4 cellular contexts compared by ENCODE assay signal in the genomic region with DNA sequence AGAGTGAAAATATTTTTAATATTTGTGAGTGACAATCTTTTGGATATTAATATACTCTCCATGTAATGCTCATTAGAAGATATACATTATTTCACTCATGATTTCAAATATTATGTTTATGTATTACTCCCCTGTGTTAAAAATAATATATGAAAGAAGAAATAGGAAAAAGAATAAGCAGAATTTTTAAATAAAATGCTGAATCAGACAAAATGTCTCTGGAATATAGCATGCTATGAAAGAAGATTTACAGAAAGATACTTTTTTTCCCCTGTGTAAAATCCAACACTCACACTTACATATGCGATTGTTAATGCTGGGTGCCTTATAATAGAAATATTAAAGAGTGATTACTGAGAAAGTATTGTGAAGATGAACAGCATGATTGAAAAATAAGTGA.
TF ChIP-seq lines count a peak whose summit lies in the region.

No MANE protein-coding gene starts in this region.

TF ChIP-seq in HepG2, 621 proteins besides CTCF, POLR2A, EP300 and RAD21:
- no peak for TF ChIP-seq U2AF2 (IDR thresholded peaks at IDR 0.05; ENCODE audit: low read depth, low read length)
- no peak for TF ChIP-seq SAP130 (CRISPR knock-in tag; IDR thresholded peaks at IDR 0.05; ENCODE audit: low read depth)
- TF ChIP-seq ZFY (CRISPR knock-in tag; IDR thresholded peaks at IDR 0.05), result no peak
- peak; percentile 69; the same call in 1 of the 2 replicates for TF ChIP-seq MAFF (IDR thresholded peaks at IDR 0.05; ENCODE audit: low read depth, low read length)
- TF ChIP-seq, protein P1, sequence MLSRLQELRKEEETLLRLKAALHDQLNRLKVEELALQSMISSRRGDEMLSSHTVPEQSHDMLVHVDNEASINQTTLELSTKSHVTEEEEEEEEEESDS (CRISPR knock-in tag; IDR thresholded peaks at IDR 0.05; ENCODE audit: borderline replicate concordance), result no peak
- TF ChIP-seq, protein P2, sequence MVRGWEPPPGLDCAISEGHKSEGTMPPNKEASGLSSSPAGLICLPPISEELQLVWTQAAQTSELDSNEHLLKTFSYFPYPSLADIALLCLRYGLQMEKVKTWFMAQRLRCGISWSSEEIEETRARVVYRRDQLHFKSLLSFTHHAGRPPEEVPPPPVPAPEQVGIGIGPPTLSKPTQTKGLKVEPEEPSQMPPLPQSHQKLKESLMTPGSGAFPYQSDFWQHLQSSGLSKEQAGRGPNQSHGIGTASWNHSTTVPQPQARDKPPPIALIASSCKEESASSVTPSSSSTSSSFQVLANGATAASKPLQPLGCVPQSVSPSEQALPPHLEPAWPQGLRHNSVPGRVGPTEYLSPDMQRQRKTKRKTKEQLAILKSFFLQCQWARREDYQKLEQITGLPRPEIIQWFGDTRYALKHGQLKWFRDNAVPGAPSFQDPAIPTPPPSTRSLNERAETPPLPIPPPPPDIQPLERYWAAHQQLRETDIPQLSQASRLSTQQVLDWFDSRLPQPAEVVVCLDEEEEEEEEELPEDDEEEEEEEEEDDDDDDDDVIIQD (CRISPR knock-in tag; IDR thresholded peaks at IDR 0.05; ENCODE audit: low read depth), result no peak
- TF ChIP-seq GATAD1 (CRISPR knock-in tag; IDR thresholded peaks at IDR 0.05), result no peak
- TF ChIP-seq ZNF674 (CRISPR knock-in tag; IDR thresholded peaks at IDR 0.05; ENCODE audit: low read depth), result no peak
- TF ChIP-seq MAFK (conservative IDR thresholded peaks at IDR 0.05 in 1 of 2, IDR thresholded peaks at IDR 0.05 in 1 of 2; ENCODE audit: low read length in 2 of 2), result peak; percentile 36 to 85; a peak in 3 of 4 replicates
- TF ChIP-seq ZNF766 (CRISPR knock-in tag; IDR thresholded peaks at IDR 0.05; ENCODE audit: borderline replicate concordance), result no peak

TF ChIP-seq in A549, 52 proteins besides CTCF, POLR2A, EP300 and RAD21:
- TF ChIP-seq BHLHE40 (IDR thresholded peaks at IDR 0.05; ENCODE audit: low read depth, low read length), result no peak
- no peak for TF ChIP-seq EHF (CRISPR knock-in tag; IDR thresholded peaks at IDR 0.05)
- peak; percentile 51 for TF ChIP-seq MAFK (IDR thresholded peaks at IDR 0.05; ENCODE audit: partially characterized antibody)
TF ChIP-seq in A549: peak in this region for 1.

TF ChIP-seq in IMR-90, 13 proteins besides CTCF, POLR2A, EP300 and RAD21:
- TF ChIP-seq FOS (IDR thresholded peaks at IDR 0.05; ENCODE audit: low read depth, low read length), result no peak
- TF ChIP-seq, protein P3, sequence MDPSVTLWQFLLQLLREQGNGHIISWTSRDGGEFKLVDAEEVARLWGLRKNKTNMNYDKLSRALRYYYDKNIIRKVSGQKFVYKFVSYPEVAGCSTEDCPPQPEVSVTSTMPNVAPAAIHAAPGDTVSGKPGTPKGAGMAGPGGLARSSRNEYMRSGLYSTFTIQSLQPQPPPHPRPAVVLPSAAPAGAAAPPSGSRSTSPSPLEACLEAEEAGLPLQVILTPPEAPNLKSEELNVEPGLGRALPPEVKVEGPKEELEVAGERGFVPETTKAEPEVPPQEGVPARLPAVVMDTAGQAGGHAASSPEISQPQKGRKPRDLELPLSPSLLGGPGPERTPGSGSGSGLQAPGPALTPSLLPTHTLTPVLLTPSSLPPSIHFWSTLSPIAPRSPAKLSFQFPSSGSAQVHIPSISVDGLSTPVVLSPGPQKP (IDR thresholded peaks at IDR 0.05; ENCODE audit: borderline replicate concordance, low read depth, low read length), result no peak
- peak; percentile 57 for TF ChIP-seq MAFK (IDR thresholded peaks at IDR 0.05; ENCODE audit: low read depth, low read length)

TF ChIP-seq in K562, 482 proteins besides CTCF, POLR2A, EP300 and RAD21:
- TF ChIP-seq POLR2H (tag; IDR thresholded peaks at IDR 0.05; ENCODE audit: low read depth) (no peak), HNRNPK (IDR thresholded peaks at IDR 0.05; ENCODE audit: low read depth, low read length, poor library complexity, severe bottlenecking) (no peak), C11orf30 (IDR thresholded peaks at IDR 0.05; ENCODE audit: low read depth) (peak; percentile 39; the same call in 1 of the 2 replicates), ZNF316 (IDR thresholded peaks at IDR 0.05) (peak; percentile 55; the same call in 1 of the 2 replicates), NFE2L1 (tag; IDR thresholded peaks at IDR 0.05; ENCODE audit: borderline replicate concordance, low read depth) (no peak), ZBTB1 (CRISPR knock-in tag; IDR thresholded peaks at IDR 0.05; ENCODE audit: borderline replicate concordance, low read depth) (no peak)
- TF ChIP-seq, protein P4, sequence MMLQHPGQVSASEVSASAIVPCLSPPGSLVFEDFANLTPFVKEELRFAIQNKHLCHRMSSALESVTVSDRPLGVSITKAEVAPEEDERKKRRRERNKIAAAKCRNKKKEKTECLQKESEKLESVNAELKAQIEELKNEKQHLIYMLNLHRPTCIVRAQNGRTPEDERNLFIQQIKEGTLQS (IDR thresholded peaks at IDR 0.05), result no peak
- TF ChIP-seq, protein P4 (CRISPR knock-in tag; conservative IDR thresholded peaks at IDR 0.05), result no peak
- TF ChIP-seq, protein P5, sequence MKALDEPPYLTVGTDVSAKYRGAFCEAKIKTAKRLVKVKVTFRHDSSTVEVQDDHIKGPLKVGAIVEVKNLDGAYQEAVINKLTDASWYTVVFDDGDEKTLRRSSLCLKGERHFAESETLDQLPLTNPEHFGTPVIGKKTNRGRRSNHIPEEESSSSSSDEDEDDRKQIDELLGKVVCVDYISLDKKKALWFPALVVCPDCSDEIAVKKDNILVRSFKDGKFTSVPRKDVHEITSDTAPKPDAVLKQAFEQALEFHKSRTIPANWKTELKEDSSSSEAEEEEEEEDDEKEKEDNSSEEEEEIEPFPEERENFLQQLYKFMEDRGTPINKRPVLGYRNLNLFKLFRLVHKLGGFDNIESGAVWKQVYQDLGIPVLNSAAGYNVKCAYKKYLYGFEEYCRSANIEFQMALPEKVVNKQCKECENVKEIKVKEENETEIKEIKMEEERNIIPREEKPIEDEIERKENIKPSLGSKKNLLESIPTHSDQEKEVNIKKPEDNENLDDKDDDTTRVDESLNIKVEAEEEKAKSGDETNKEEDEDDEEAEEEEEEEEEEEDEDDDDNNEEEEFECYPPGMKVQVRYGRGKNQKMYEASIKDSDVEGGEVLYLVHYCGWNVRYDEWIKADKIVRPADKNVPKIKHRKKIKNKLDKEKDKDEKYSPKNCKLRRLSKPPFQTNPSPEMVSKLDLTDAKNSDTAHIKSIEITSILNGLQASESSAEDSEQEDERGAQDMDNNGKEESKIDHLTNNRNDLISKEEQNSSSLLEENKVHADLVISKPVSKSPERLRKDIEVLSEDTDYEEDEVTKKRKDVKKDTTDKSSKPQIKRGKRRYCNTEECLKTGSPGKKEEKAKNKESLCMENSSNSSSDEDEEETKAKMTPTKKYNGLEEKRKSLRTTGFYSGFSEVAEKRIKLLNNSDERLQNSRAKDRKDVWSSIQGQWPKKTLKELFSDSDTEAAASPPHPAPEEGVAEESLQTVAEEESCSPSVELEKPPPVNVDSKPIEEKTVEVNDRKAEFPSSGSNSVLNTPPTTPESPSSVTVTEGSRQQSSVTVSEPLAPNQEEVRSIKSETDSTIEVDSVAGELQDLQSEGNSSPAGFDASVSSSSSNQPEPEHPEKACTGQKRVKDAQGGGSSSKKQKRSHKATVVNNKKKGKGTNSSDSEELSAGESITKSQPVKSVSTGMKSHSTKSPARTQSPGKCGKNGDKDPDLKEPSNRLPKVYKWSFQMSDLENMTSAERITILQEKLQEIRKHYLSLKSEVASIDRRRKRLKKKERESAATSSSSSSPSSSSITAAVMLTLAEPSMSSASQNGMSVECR (CRISPR knock-in tag; IDR thresholded peaks at IDR 0.05), result no peak
- TF ChIP-seq, protein P6, sequence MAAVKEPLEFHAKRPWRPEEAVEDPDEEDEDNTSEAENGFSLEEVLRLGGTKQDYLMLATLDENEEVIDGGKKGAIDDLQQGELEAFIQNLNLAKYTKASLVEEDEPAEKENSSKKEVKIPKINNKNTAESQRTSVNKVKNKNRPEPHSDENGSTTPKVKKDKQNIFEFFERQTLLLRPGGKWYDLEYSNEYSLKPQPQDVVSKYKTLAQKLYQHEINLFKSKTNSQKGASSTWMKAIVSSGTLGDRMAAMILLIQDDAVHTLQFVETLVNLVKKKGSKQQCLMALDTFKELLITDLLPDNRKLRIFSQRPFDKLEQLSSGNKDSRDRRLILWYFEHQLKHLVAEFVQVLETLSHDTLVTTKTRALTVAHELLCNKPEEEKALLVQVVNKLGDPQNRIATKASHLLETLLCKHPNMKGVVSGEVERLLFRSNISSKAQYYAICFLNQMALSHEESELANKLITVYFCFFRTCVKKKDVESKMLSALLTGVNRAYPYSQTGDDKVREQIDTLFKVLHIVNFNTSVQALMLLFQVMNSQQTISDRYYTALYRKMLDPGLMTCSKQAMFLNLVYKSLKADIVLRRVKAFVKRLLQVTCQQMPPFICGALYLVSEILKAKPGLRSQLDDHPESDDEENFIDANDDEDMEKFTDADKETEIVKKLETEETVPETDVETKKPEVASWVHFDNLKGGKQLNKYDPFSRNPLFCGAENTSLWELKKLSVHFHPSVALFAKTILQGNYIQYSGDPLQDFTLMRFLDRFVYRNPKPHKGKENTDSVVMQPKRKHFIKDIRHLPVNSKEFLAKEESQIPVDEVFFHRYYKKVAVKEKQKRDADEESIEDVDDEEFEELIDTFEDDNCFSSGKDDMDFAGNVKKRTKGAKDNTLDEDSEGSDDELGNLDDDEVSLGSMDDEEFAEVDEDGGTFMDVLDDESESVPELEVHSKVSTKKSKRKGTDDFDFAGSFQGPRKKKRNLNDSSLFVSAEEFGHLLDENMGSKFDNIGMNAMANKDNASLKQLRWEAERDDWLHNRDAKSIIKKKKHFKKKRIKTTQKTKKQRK (IDR thresholded peaks at IDR 0.05; ENCODE audit: borderline replicate concordance, low read depth, low read length), result no peak
